In the genomic region with DNA sequence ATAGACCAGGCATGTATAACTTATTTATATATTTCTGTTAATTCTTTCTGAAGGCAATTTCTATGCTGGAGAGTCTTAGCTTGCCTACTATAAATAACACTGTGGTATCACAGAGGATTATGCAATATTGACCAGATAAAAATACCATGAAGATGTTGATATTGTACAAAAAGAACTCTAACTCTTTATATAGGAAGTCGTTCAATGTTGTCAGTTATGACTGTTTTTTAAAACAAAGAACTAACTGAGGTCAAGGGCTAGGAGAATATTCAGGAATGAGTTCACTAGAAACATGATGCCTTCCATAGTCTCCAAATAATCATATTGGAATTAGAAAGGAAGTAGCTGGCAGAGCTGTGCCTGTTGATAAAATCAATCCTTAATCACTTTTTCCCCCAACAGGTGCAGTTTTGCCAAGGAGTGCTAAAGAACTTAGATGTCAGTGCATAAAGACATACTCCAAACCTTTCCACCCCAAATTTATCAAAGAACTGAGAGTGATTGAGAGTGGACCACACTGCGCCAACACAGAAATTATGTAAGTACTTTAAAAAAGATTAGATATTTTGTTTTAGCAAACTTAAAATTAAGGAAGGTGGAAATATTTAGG, we compare ENCODE assay signal across 14 cellular contexts. TPM values are rescaled to one million over a fixed set of nuclear protein-coding genes. Genes with fewer than 3 reads are reported as not detected.
DNase-seq lines count a peak whose midpoint lies in the region; ATAC-seq, FAIRE-seq and TF ChIP-seq lines count a peak whose summit lies in the region.
"Had no signal": no experiment of that assay in that cellular context is flagged by ENCODE, and none has a peak within 500 bp of the region (broad histone marks: within the 10 kb centered on the region; RNA-seq: fewer than 3 reads in every experiment).

No MANE protein-coding gene starts in this region.

- H2AFZ ChIP-seq in K562 (ENCODE audit: low read depth, low read length) = 0 out of 2 replicates have a peak overlapping the region, but pooled peaks have one; percentile 36

- TF ChIP-seq POLR2A in K562 (conservative IDR thresholded peaks at IDR 0.05) = no peak

- H3K4me3 ChIP-seq in K562 (no peak overlapping the region), neutrophil (ENCODE audit: low read depth in 1 of 2, low read length in 1 of 2) (peak overlapping the region; percentile 62 to 73)
- no peak overlapping the region for H3K4me3 ChIP-seq in CD8-positive, alpha-beta memory T cell (ENCODE audit: low read length)
- H3K4me3 ChIP-seq: lung had no signal

- H3K27me3 ChIP-seq in K562 (ENCODE audit: control insufficient read depth in 2 of 2, insufficient read depth in 2 of 2, low read length in 2 of 2) (no peaks in the 10 kb centered on the region), neutrophil (no peaks in the 10 kb centered on the region)
- no peaks in the 10 kb centered on the region for H3K27me3 ChIP-seq in CD8-positive, alpha-beta memory T cell (ENCODE audit: insufficient read depth, low read length, poor library complexity, severe bottlenecking)

- H3K4me3 Mint-ChIP-seq in CD8-positive, alpha-beta memory T cell = peak overlapping the region in 1 of 7 donors; percentile 16
- H3K4me3 Mint-ChIP-seq in immature natural killer cell = no peak overlapping the region
- H3K4me3 Mint-ChIP-seq: activated CD4-positive, alpha-beta memory T cell treated with anti-CD3 and anti-CD28 coated beads, Interleukin-2, amount 10 ng/mL, durations not matched to agents 7 days and 5 days; CD4-positive, alpha-beta T cell; natural killer cell treated with Interleukin-12 subunit alpha and Interleukin-12 subunit beta and Interleukin-15 and Interleukin-18, amount 100 ng/mL, for 72 hours had no signal

- 43% methylated on average over 2 of the region's 2 CpGs for WGBS in K562 (ENCODE audit: insufficient coverage, low coverage, missing lambda C conversion rate)

- TF ChIP-seq CTCF in K562 (IDR thresholded peaks at IDR 0.05 in 2 of 3, conservative IDR thresholded peaks at IDR 0.05 in 1 of 3; ENCODE audit: insufficient read depth in 2 of 3, low read depth in 1 of 3, low read length in 3 of 3) = no peak
- no peak for TF ChIP-seq CTCF in neutrophil (IDR thresholded peaks at IDR 0.05)

- no peak overlapping the region; the same call in 2 of the 3 replicates for H3K27ac ChIP-seq in K562 (ENCODE audit: extremely low read depth, low read depth, low read length)
- peak overlapping the region; percentile 92 for H3K27ac ChIP-seq in neutrophil
- no peak overlapping the region for H3K27ac ChIP-seq in CD8-positive, alpha-beta memory T cell (ENCODE audit: low read depth, low read length)

- no peak overlapping the region for H3K9ac ChIP-seq in K562 (ENCODE audit: insufficient read depth in 1 of 2, low read depth in 2 of 2, low read length in 2 of 2)

- no peaks in the 10 kb centered on the region for H3K9me1 ChIP-seq in K562 (ENCODE audit: control insufficient read depth, insufficient read depth, low read length)

- POLR2A ChIA-PET in K562 (lab: Yijun Ruan, JAX) = interaction anchor here (1.0 to 1.2 kb wide), 2 partner anchors 11 to 53 kb away, joined by 3 to 4 read pairs; no protein-coding TSS in a partner anchor
- POLR2A ChIA-PET in CD8-positive, alpha-beta memory T cell (lab: Charles Lee) = no interaction called here

- no peaks in the 10 kb centered on the region for H3K4me1 Mint-ChIP-seq in CD8-positive, alpha-beta memory T cell
- no peaks in the 10 kb centered on the region for H3K4me1 Mint-ChIP-seq in immature natural killer cell
- H3K4me1 Mint-ChIP-seq: activated CD4-positive, alpha-beta memory T cell treated with anti-CD3 and anti-CD28 coated beads, Interleukin-2, amount 10 ng/mL, durations not matched to agents 7 days and 5 days had no signal

- TF ChIP-seq EP300 in K562 (IDR thresholded peaks at IDR 0.05; ENCODE audit: low read length) = no peak

- H3K36me3 Mint-ChIP-seq in CD8-positive, alpha-beta memory T cell = no peaks in the 10 kb centered on the region
- H3K36me3 Mint-ChIP-seq in immature natural killer cell = no peaks in the 10 kb centered on the region

- intact Hi-C loops in K562 (cut with micrococcal nuclease) = no loop called here

- DNase-seq in LHCN-M2 (ENCODE audit: low read depth) (peak; percentile 23), K562 (ENCODE audit: extremely low read depth in 1 of 4, low spot score in 3 of 4) (no peak), cortex of kidney (lab: John Stamatoyannopoulos, UW) (no peak), immature natural killer cell (no peak)
- no peak for DNase-seq in CD8-positive, alpha-beta memory T cell
- DNase-seq: activated CD4-positive, alpha-beta memory T cell treated with anti-CD3 and anti-CD28 coated beads, Interleukin-2, amount 10 ng/mL, durations not matched to agents 7 days and 5 days; CD4-positive, alpha-beta T cell; NCI-H526 treated with DMSO at 0.1 percent for 48 hours; retina had no signal

- in situ Hi-C loops in K562 (cut with MboI) = no loop called here

- H3K27ac Mint-ChIP-seq in CD8-positive, alpha-beta memory T cell = no peak overlapping the region
- H3K27ac Mint-ChIP-seq in immature natural killer cell = no peak overlapping the region
- H3K27ac Mint-ChIP-seq: activated CD4-positive, alpha-beta memory T cell treated with anti-CD3 and anti-CD28 coated beads, Interleukin-2, amount 10 ng/mL, durations not matched to agents 7 days and 5 days; CD4-positive, alpha-beta T cell; natural killer cell treated with Interleukin-12 subunit alpha and Interleukin-12 subunit beta and Interleukin-15 and Interleukin-18, amount 100 ng/mL, for 72 hours had no signal

- CTCF ChIA-PET in K562 (lab: Yijun Ruan, JAX; ENCODE audit: low intra/inter-chr PET ratio) = no interaction called here
- CTCF ChIA-PET in CD8-positive, alpha-beta memory T cell (lab: Charles Lee) = no interaction called here

- no peak for TF ChIP-seq RAD21 in K562 (CRISPR knock-in tag; conservative IDR thresholded peaks at IDR 0.05 in 1 of 2, IDR thresholded peaks at IDR 0.05 in 1 of 2)

- peaks cover 0 to 2% of the 10 kb centered on the region in 2 donors for H3K27me3 Mint-ChIP-seq in CD8-positive, alpha-beta memory T cell
- H3K27me3 Mint-ChIP-seq in immature natural killer cell (ENCODE audit: low read depth in 3 of 3) = no peaks in the 10 kb centered on the region
- H3K27me3 Mint-ChIP-seq: activated CD4-positive, alpha-beta memory T cell treated with anti-CD3 and anti-CD28 coated beads, Interleukin-2, amount 10 ng/mL, durations not matched to agents 7 days and 5 days; CD4-positive, alpha-beta T cell; natural killer cell treated with Interleukin-12 subunit alpha and Interleukin-12 subunit beta and Interleukin-15 and Interleukin-18, amount 100 ng/mL, for 72 hours had no signal

- no peaks in the 10 kb centered on the region for H3K36me3 ChIP-seq in K562 (ENCODE audit: control insufficient read depth, insufficient read depth, low read length)
- H3K36me3 ChIP-seq in neutrophil = peaks cover 29% of the 10 kb centered on the region
- no peaks in the 10 kb centered on the region for H3K36me3 ChIP-seq in CD8-positive, alpha-beta memory T cell (ENCODE audit: insufficient read depth, low read length)

- peaks cover 0 to 14% of the 10 kb centered on the region in 2 experiments; a peak in 3 of 5 replicates for H3K4me1 ChIP-seq in K562 (replicated peaks in 1 of 2; ENCODE audit: control insufficient read depth in 2 of 2, insufficient read depth in 2 of 2, low read length in 2 of 2)
- H3K4me1 ChIP-seq in neutrophil (ENCODE audit: control insufficient read depth in 1 of 2, insufficient read depth in 1 of 2, low read depth in 1 of 2, low read length in 1 of 2) = peaks cover 24 to 50% of the 10 kb centered on the region in 2 experiments
- H3K4me1 ChIP-seq in CD8-positive, alpha-beta memory T cell (ENCODE audit: insufficient read depth, low read length) = no peaks in the 10 kb centered on the region

- no peak for FAIRE-seq in K562 (lab: Jason Lieb, UNC)

- BruUV-seq in K562 (replicated peaks; lab: Mats Ljungman, UMichigan) = no TSS peak

- peak; percentile 20 for ATAC-seq in GM18511 (IDR thresholded peaks at IDR 0.05; ENCODE audit: unreplicated experiment)
- no peak for ATAC-seq in K562

- H3K79me2 ChIP-seq in K562 (ENCODE audit: control insufficient read depth, insufficient read depth, low read length) = no peaks in the 10 kb centered on the region

- no peak overlapping the region for H3K4me2 ChIP-seq in K562 (ENCODE audit: insufficient read depth, low read length)

- no peaks in the 10 kb centered on the region for H4K20me1 ChIP-seq in K562 (replicated peaks; ENCODE audit: control insufficient read depth, insufficient read depth, low read length)

- H3K9me3 ChIP-seq in K562 (replicated peaks; ENCODE audit: control insufficient read depth, insufficient read depth, low read depth, low read length) (no peaks in the 10 kb centered on the region), neutrophil (no peaks in the 10 kb centered on the region)
- no peaks in the 10 kb centered on the region for H3K9me3 ChIP-seq in CD8-positive, alpha-beta memory T cell (ENCODE audit: low read length)

- H3K9me3 Mint-ChIP-seq in CD8-positive, alpha-beta memory T cell = peaks cover 0 to 14% (median 5%) of the 10 kb centered on the region in 5 donors
- H3K9me3 Mint-ChIP-seq in immature natural killer cell = peaks cover 2 to 12% (median 4%) of the 10 kb centered on the region in 6 donors

TF ChIP-seq in K562, 482 proteins besides CTCF, POLR2A, EP300 and RAD21 (continues in another document):
- 0 out of 2 replicates have a peak, but pooled peaks have one; percentile 32 for TF ChIP-seq MEF2A (IDR thresholded peaks at IDR 0.05; ENCODE audit: control insufficient read depth, low read depth, low read length)

RNA-seq across cellular contexts. Expression of a gene that starts 0.9 kb away (rescaled TPM):
- total RNA-seq in LHCN-M2 (2014; rRNA removed) (3.2 and 5.9 TPM in 2 replicates), K562 (2014; rRNA removed) (1.8 and 2.2 TPM in 2 replicates), K562 (2014; rRNA removed; fragmentation: Illumina TruSeq; extraction: Trizol) (4.8 and 6.2 TPM in 2 replicates), K562 (2015; rRNA removed; fragmentation: Illumina TruSeq; extraction: Trizol) (1.0 and 1.6 TPM in 2 replicates), K562 (2021) (3.2 and 3.3 TPM in 2 replicates)
- 30.8 TPM for polyA plus RNA-seq in LHCN-M2 (2012)
- total RNA-seq in K562 (2011; cell fraction: chromatin; rRNA removed; ENCODE audit: low replicate concordance) = 5.3 and 6.5 TPM in 2 replicates
- 5.8 and 9.7 TPM in 2 replicates for total RNA-seq in K562 (2011; cell fraction: nucleolus; rRNA removed)
- 6.0 and 11.8 TPM in 2 replicates for total RNA-seq in K562 (2011; cell fraction: nucleoplasm; rRNA removed)
- polyA plus RNA-seq in K562 (2011; rRNA removed) (3.4 and 7.7 TPM in 2 replicates), K562 (2014; fragmentation: Illumina TruSeq; extraction: Trizol) (2.9 and 3.3 TPM in 2 replicates), K562 (2014; fragmentation: Nextera tagmentation; extraction: Ambion mirVana) (1 to 10 TPM; 5.8 to 6.9 TPM), K562 (2014; rRNA removed) (2.5 and 2.8 TPM in 2 replicates), immature natural killer cell (1 to 10 TPM in 2 of 3 donors, not detected in 1; 1.8 to 2.1 TPM)
- 1.00 and 1.1 TPM in 2 replicates for polyA plus RNA-seq in K562 (2011; cell fraction: cytosol; rRNA removed)
- polyA plus RNA-seq in K562 (2011; cell fraction: nucleus; rRNA removed) = 6.8 and 9.9 TPM in 2 replicates
- polyA plus RNA-seq in K562 (2012) = 8.8 and 15.3 TPM in 2 replicates
- 5.1 and 7.4 TPM in 2 replicates for polyA minus RNA-seq in K562 (2011; rRNA and poly(A)+ RNA removed)
- 3.6 and 6.0 TPM in 2 replicates for polyA minus RNA-seq in K562 (2011; cell fraction: cytosol; rRNA and poly(A)+ RNA removed)
- polyA minus RNA-seq in K562 (2011; cell fraction: nucleus; rRNA and poly(A)+ RNA removed) = 4.9 and 5.5 TPM in 2 replicates
- under 1 TPM; 0.42 to 0.51 TPM for total RNA-seq in CD8-positive, alpha-beta memory T cell
- not detected for polyA plus RNA-seq in CD8-positive, alpha-beta memory T cell
- total RNA-seq: G401 had no signal

Comparison
In these comparisons a context has a peak if more than half of its experiments do, and no peak if none do; other contexts are left out.
1. H3K4me3 ChIP-seq: peak in neutrophil (2 of 2); none in K562 (single experiment) and CD8-positive, alpha-beta memory T cell (single experiment).